In the genomic region with DNA sequence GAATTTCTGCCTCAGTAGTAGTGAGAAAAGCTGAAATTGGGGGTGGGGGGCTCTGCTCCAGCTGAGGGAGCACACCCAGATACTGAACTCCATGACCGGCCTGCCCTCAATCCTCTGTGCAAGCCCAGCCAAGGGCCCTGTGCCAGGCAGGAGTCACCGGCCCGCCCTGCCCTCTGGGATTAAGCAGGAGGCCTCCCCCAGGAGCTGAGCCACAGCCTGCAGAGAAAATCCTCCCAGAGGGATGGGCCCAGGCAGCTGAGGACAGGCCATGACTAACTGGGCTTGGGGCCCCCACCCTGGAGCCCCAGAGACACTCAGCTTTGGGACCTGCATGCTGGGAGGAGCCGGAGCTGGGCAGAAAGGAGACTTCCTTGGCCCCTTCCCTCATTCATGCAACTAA, we compare ENCODE assay signal across 13 cellular contexts. TPM values are rescaled to one million over a fixed set of nuclear protein-coding genes. Genes with fewer than 3 reads are reported as not detected.
A peak's percentile ranks its signal among the peaks of the same experiment; 100 is the strongest.
DNase-seq lines count a peak whose midpoint lies in the region; ATAC-seq and TF ChIP-seq lines count a peak whose summit lies in the region.
"Had no signal": no experiment of that assay in that cellular context is flagged by ENCODE, and none has a peak within 500 bp of the region (broad histone marks: within the 10 kb centered on the region; RNA-seq: fewer than 3 reads in every experiment).

No MANE protein-coding gene starts in this region.

- ATAC-seq in GM18520 (IDR thresholded peaks at IDR 0.05; ENCODE audit: unreplicated experiment) (no peak), HG02884 (IDR thresholded peaks at IDR 0.05; ENCODE audit: unreplicated experiment) (no peak), HG03432 (IDR thresholded peaks at IDR 0.05; ENCODE audit: unreplicated experiment) (no peak), HG02571 (IDR thresholded peaks at IDR 0.05; ENCODE audit: unreplicated experiment) (no peak)
- ATAC-seq: activated CD8-positive, alpha-beta T cell treated with anti-CD3 and anti-CD28 coated beads for 36 hours; natural killer cell treated with Interleukin-12 subunit alpha and Interleukin-12 subunit beta and Interleukin-15 and Interleukin-18, amount 100 ng/mL, for 72 hours; stimulated activated naive B cell treated with anti-CD40 and anti-IgM and Interleukin-4, amounts not matched to agents 10 μg/mL and 1 μg/mL and 100 μg/mL, for 72 hours had no signal

- WGBS in sigmoid colon, 2 donors, result 55 to 77% methylated on average over 4 of the region's 4 CpGs

- no peak for TF ChIP-seq POLR2A in sigmoid colon (IDR thresholded peaks at IDR 0.05)

- no peaks in the 10 kb centered on the region for H3K9me3 ChIP-seq in sigmoid colon

- peak; percentile 33 for DNase-seq in EH (ENCODE audit: low read depth)
- DNase-seq in T1000 (lab: John Stamatoyannopoulos, UW), result peak; percentile 7
- peak; percentile 25 for DNase-seq in fibroblast of villous mesenchyme (ENCODE audit: low read depth)
- DNase-seq in sigmoid colon, result peak; percentile 81
- DNase-seq: activated CD8-positive, alpha-beta T cell treated with anti-CD3 and anti-CD28 coated beads for 36 hours; activated naive CD4-positive, alpha-beta T cell treated with anti-CD3 and anti-CD28 coated beads, Interleukin-2, amount 10 ng/mL, durations not matched to agents 7 days and 5 days; NCI-H524; stimulated activated naive B cell treated with anti-CD40 and anti-IgM and Interleukin-4, amounts not matched to agents 10 μg/mL and 1 μg/mL and 100 μg/mL, for 72 hours had no signal

- peak overlapping the region; percentile 25 to 81 (median 69) for H3K27ac ChIP-seq in sigmoid colon

- no peaks in the 10 kb centered on the region for H3K27me3 ChIP-seq in sigmoid colon

- H3K4me3 ChIP-seq in fibroblast of villous mesenchyme (ENCODE audit: low read depth, low read length) (no peak overlapping the region), sigmoid colon (no peak overlapping the region)

- intact Hi-C loops in sigmoid colon (cut with DNase I), result no loop called here

- TF ChIP-seq EP300 in sigmoid colon (IDR thresholded peaks at IDR 0.05), result no peak

- no peaks in the 10 kb centered on the region for H3K36me3 ChIP-seq in sigmoid colon

- H3K4me1 ChIP-seq in sigmoid colon, result peaks cover 0 to 70% (median 37%) of the 10 kb centered on the region in 4 donors

- TF ChIP-seq CTCF in fibroblast of villous mesenchyme (IDR thresholded peaks at IDR 0.05; ENCODE audit: insufficient read depth, low read depth, low read length), result no peak
- no peak for TF ChIP-seq CTCF in sigmoid colon (IDR thresholded peaks at IDR 0.05)

RNA-seq across cellular contexts. Expression of gene MN1, which starts 48.8 kb away (rescaled TPM):
- total RNA-seq in fibroblast of villous mesenchyme, result 0.86 and 3.9 TPM in 2 replicates
- 10 to 100 TPM in 1 of 4 donors, 1 to 10 TPM in 3; 6.4 to 21.3 (median 7.5) TPM for total RNA-seq in sigmoid colon
- 1 to 10 TPM in 1 of 3 donors, under 1 TPM in 2; under 0.01 to 1.2 (median 0.85) TPM for polyA plus RNA-seq in sigmoid colon

Comparison
In these comparisons a context has a peak if more than half of its experiments do, and no peak if none do; other contexts are left out.
1. DNase-seq: peak in every context shown above with its lines; median percentile 81 in sigmoid colon; 33 in EH; 25 in fibroblast of villous mesenchyme; 7 in T1000.